8 cellular contexts compared by ENCODE assay signal in the genomic region with DNA sequence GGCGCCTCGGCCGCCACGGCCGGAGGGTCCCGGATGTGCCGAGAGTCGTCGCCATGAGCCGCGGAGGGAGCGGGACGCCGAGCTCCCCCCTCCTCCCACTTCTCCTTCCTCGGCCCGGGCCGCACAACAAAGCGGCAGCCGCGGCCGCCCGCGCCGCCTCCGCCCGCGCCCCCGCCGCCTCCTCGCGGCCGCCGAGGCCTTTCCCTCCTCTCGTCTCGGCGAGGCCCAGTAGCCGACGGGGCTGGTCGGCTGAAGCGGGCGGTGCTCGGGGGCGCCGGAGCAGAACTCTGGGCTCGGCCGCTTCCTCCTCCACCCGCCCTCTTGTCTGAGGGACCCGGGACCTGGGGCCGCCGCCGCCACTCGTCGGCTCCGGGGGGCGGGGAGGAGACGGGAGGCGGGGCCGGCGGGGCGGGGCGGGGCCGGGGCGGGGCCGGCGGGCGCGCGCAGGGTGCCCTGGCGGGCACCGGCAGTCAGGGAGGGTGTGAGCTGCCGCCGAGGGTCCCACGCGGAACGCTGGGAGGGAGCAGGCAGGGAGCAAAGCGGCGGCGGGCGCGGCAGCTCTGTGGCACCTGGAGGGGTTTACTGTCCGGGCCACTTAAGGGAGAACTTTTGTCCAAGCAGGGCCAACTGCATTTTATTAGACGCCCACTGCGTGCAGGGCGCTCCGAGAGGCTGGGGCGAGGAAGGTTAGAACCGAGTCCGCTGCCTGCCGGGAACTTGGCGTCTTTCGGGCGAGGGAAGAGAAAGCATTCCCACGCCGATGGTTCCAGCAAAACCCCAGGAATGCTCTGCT. TPM values are rescaled to one million over a fixed set of nuclear protein-coding genes. Genes with fewer than 3 reads are reported as not detected.
DNase-seq lines count a peak whose midpoint lies in the region; ATAC-seq and TF ChIP-seq lines count a peak whose summit lies in the region.

A gene (minus strand): TSS at position 327 of the 793 bp plus-strand sequence. CDS start 427 bp downstream, outside the sequence.

- CTCF ChIA-PET in activated B cell treated with CpG ODN at 0.5 μM for 24 hours (lab: Charles Lee) = interaction anchor here (0.7 to 1.3 kb wide), 4 partner anchors 13 to 299 kb away, joined by 3 to 5 read pairs (median 3); a partner anchor contains a TSS

- peak within 1 kb of the TSS; percentile 95 for H3K27ac Mint-ChIP-seq in activated B cell treated with CpG ODN at 0.5 μM for 24 hours

- no peak for TF ChIP-seq CTCF in activated B cell treated with CpG ODN at 0.5 μM for 24 hours (IDR thresholded peaks at IDR 0.05)

- ATAC-seq in HG02840 (IDR thresholded peaks at IDR 0.05; ENCODE audit: low FRiP score, unreplicated experiment) (peak; percentile 86), activated B cell treated with CpG ODN at 0.5 μM for 24 hours (ENCODE audit: low read depth) (peak; percentile 85)

- H3K4me3 Mint-ChIP-seq in activated B cell treated with CpG ODN at 0.5 μM for 24 hours = peak within 1 kb of the TSS; percentile 96

- H3K36me3 Mint-ChIP-seq in activated B cell treated with CpG ODN at 0.5 μM for 24 hours (ENCODE audit: low read depth) = peaks cover 7% of the 10 kb centered on the region

- H3K9me3 Mint-ChIP-seq in activated B cell treated with CpG ODN at 0.5 μM for 24 hours = no peaks in the 10 kb centered on the region

- intact Hi-C loops in activated B cell treated with CpG ODN at 0.5 μM for 24 hours (cut with micrococcal nuclease) = loop anchor here (1.0 to 5.0 kb wide), 4 partner anchors 115 to 819 kb away; a partner anchor contains a TSS

- peak within 1 kb of the TSS; percentile 59 for H3K27ac ChIP-seq in caudate nucleus (ENCODE audit: low read depth, low read length)

- peak; percentile 50 to 60 for DNase-seq in SHP77 (lab: John Stamatoyannopoulos, UW)
- no peak for DNase-seq in SHP77 treated with DMSO at 0.1 percent for 48 hours (lab: John Stamatoyannopoulos, UW)
- DNase-seq in NCI-H1694 (lab: John Stamatoyannopoulos, UW) = peak; percentile 27
- peak; percentile 83 for DNase-seq in activated B cell treated with CpG ODN at 0.5 μM for 24 hours
- DNase-seq in caudate nucleus (lab: John Stamatoyannopoulos, UW) = peak in 57 of 61 donors; percentile 15 to 87 (median 69)
- peak; percentile 96 for DNase-seq in islet precursor cell
- DNase-seq in stimulated activated CD4-positive, alpha-beta T cell treated with anti-CD3 and anti-CD28 coated beads, Interleukin-12 subunit alpha, Interleukin-12 subunit beta, amount 100 ng/mL, for 48 hours (ENCODE audit: low read depth in 2 of 3, low spot score in 1 of 3) = peak; percentile 50 to 65 (median 56)

- H3K4me1 Mint-ChIP-seq in activated B cell treated with CpG ODN at 0.5 μM for 24 hours = peaks cover 28% of the 10 kb centered on the region

- no peaks in the 10 kb centered on the region for H3K27me3 Mint-ChIP-seq in activated B cell treated with CpG ODN at 0.5 μM for 24 hours

- POLR2A ChIA-PET in activated B cell treated with CpG ODN at 0.5 μM for 24 hours (lab: Charles Lee) = interaction anchor here (0.6 to 1.8 kb wide), 7 partner anchors 13 to 920 kb away, joined by 3 to 17 read pairs (median 4); a partner anchor contains a TSS

RNA-seq across cellular contexts. Expression of the gene that starts here (rescaled TPM):
- 18.9 and 23.0 TPM in 2 replicates for total RNA-seq in activated B cell treated with CpG ODN at 0.5 μM for 24 hours
